In the genomic region with DNA sequence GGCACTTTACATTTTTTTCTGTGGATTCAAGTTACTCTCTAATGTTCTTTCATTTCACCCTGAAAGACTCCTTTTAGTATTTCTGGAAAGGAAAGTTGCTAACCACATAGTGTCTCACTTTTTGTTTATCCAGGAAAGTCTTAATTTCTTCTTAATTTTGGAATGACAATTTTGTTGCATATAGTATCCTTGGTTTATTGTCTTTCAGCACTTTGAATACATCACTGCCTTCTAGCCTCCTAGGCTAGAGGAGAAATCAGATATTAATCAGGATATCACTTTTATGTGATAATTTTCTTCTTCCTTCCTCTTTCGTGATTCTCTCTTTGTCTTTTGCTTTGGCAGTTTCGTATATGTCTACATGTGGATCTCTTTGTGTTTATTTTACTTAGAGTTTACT, we compare ENCODE assay signal across 25 cellular contexts. TPM values are rescaled to one million over a fixed set of nuclear protein-coding genes. Genes with fewer than 3 reads are reported as not detected.
"Had no signal": no experiment of that assay in that cellular context is flagged by ENCODE, and none has a peak within 500 bp of the region (broad histone marks: within the 10 kb centered on the region; RNA-seq: fewer than 3 reads in every experiment).

No MANE protein-coding gene starts in this region.

- H3K4me3 Mint-ChIP-seq: T-cell had no signal

- H3K9me3 ChIP-seq: SJSA1 had no signal

- ATAC-seq: HepG2, T-cell had no signal

- H3K9ac ChIP-seq: KMS-11 had no signal

- H3K27ac Mint-ChIP-seq: T-cell had no signal

- H3K36me3 Mint-ChIP-seq: T-cell had no signal

- DNase-seq: IMR-90, Kasumi-1, MM.1S, NCI-H1105, NCI-H1417 treated with DMSO at 0.1 percent for 48 hours, NCI-H146, NCI-H1694 treated with DMSO at 0.1 percent for 48 hours, NCI-H1930, NCI-H2081, NCI-H2107, NCI-H226, NCI-H446, NCI-H510A, NCI-H524 treated with DMSO at 0.1 percent for 48 hours, NCI-H69, NCI-H774, Right ventricle myocardium superior, RPMI8226, SIG-M5, SW 1271, T-cell had no signal

- H3K36me3 ChIP-seq: SJSA1 had no signal

- H3K27ac ChIP-seq: KMS-11, SJSA1, SK-N-MC had no signal

- H3K4me1 ChIP-seq: SJSA1 had no signal

- H3K4me3 ChIP-seq: SJSA1, SK-N-MC had no signal

- H3K4me1 Mint-ChIP-seq: T-cell had no signal

RNA-seq across cellular contexts. Expression of gene ADGRV1, which starts 11.4 kb away (rescaled TPM):
- total RNA-seq: Right ventricle myocardium superior had no signal
- polyA plus RNA-seq: IMR-90 had no signal
